1 cellular context compared by ENCODE assay signal in the genomic region with DNA sequence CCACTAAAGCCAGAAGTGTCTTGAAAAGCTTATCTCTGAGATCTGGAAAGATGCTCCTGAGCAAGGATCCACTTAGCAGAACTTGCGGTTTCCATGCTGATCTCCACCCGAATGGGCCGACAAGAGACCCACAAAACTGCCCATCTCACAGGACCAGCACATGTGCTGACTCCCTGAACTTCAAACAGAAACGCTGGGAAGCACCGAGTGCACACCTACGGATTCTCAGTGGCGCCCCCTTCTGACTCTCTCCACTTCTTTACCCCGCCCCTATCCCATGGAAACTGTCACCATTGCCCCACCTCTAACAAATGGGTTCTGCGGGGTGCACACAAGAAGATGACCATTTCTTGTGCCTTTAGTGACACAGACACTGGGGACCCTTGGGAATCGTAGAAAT.
TF ChIP-seq lines count a peak whose summit lies in the region.

No MANE protein-coding gene starts in this region.

TF ChIP-seq in endothelial cell of umbilical vein, 7 proteins besides CTCF, POLR2A, EP300 and RAD21:
- TF ChIP-seq MAX (IDR thresholded peaks at IDR 0.05; ENCODE audit: insufficient read depth, insufficient read length) (no peak), EZH2 (IDR thresholded peaks at IDR 0.05; ENCODE audit: borderline replicate concordance, low read depth, low read length, severe bottlenecking) (no peak), JUN (IDR thresholded peaks at IDR 0.05; ENCODE audit: borderline replicate concordance, insufficient read depth, insufficient read length, low read depth) (no peak), GATA2 (IDR thresholded peaks at IDR 0.05; ENCODE audit: insufficient read depth, insufficient read length, low read depth, low read length) (no peak), MYC (IDR thresholded peaks at IDR 0.05; ENCODE audit: low read depth, low read length) (no peak), FOS (IDR thresholded peaks at IDR 0.05; ENCODE audit: borderline replicate concordance, insufficient read depth, low read length) (no peak), POLR2AphosphoS5 (IDR thresholded peaks at IDR 0.05; ENCODE audit: insufficient read depth, low read depth, low read length) (no peak)
